8 cellular contexts compared by ENCODE assay signal in genomic region chr2:17752892-17753802, GRCh38. TPM values are rescaled to one million over a fixed set of nuclear protein-coding genes. Genes with fewer than 3 reads are reported as not detected.
DNase-seq lines count a peak whose midpoint lies in the region; ATAC-seq and TF ChIP-seq lines count a peak whose summit lies in the region.

No MANE protein-coding gene starts in this region.

- intact Hi-C loops in adrenal gland (cut with DNase I) = no loop called here
- intact Hi-C loops in right cardiac atrium (cut with DNase I) = loop anchor here in 2 of 4 donors (10.0 kb wide), 1 partner anchor 72 kb away; no protein-coding TSS in a partner anchor

- peak overlapping the region; percentile 95 for H3K9ac ChIP-seq in OCI-LY1 (ENCODE audit: low read length)

- peak overlapping the region; percentile 85 for H3K4me2 ChIP-seq in OCI-LY1 (ENCODE audit: low read length)

- peak; percentile 36 for ATAC-seq in HG03280 (IDR thresholded peaks at IDR 0.05; ENCODE audit: unreplicated experiment)
- peak; percentile 87 to 89 for ATAC-seq in right cardiac atrium

- H3K4me1 ChIP-seq in OCI-LY1 (ENCODE audit: insufficient read depth, low read length, severe bottlenecking) = peaks cover 54% of the 10 kb centered on the region
- peaks cover 8 to 19% of the 10 kb centered on the region in 2 donors for H3K4me1 ChIP-seq in adrenal gland (replicated peaks in 1 of 2)
- H3K4me1 ChIP-seq in right cardiac atrium (ENCODE audit: control insufficient read depth, insufficient read depth, low read length) = peaks cover 3% of the 10 kb centered on the region

- no peaks in the 10 kb centered on the region for H3K9me2 ChIP-seq in OCI-LY1 (ENCODE audit: low read depth, low read length)

- H3F3A ChIP-seq in OCI-LY1 (ENCODE audit: insufficient read depth, low read length) = no peaks in the 10 kb centered on the region

- TF ChIP-seq CTCF in OCI-LY1 (IDR thresholded peaks at IDR 0.05; ENCODE audit: low read length) (no peak), adrenal gland (IDR thresholded peaks at IDR 0.05) (no peak), retinal pigment epithelial cell (conservative IDR thresholded peaks at IDR 0.05; ENCODE audit: low read depth, low read length) (no peak)

- peaks cover 83% of the 10 kb centered on the region for H3K79me2 ChIP-seq in OCI-LY1 (ENCODE audit: insufficient read depth, low read length)

- H3K27me3 ChIP-seq in OCI-LY1 (ENCODE audit: insufficient read depth, low read length) (no peaks in the 10 kb centered on the region), adrenal gland (no peaks in the 10 kb centered on the region), right cardiac atrium (ENCODE audit: control insufficient read depth, insufficient read depth) (no peaks in the 10 kb centered on the region)

- peaks cover 7% of the 10 kb centered on the region; the same call in 1 of the 2 replicates for H3K36me3 ChIP-seq in OCI-LY1 (ENCODE audit: insufficient read depth, low read length)
- no peaks in the 10 kb centered on the region for H3K36me3 ChIP-seq in adrenal gland (replicated peaks in 1 of 2)

- TF ChIP-seq POLR2A in adrenal gland (IDR thresholded peaks at IDR 0.05) = peak in 1 of 2 donors; percentile 37

- H3K9me3 ChIP-seq in OCI-LY1 (ENCODE audit: low read length) (no peaks in the 10 kb centered on the region), adrenal gland (replicated peaks in 1 of 3) (no peaks in the 10 kb centered on the region), right cardiac atrium (ENCODE audit: control insufficient read depth, low read length) (no peaks in the 10 kb centered on the region)

- H2AFZ ChIP-seq in OCI-LY1 (ENCODE audit: low read length) = no peak overlapping the region

- H3K4me3 ChIP-seq in OCI-LY1 (ENCODE audit: low read depth, low read length, poor library complexity, severe bottlenecking) (peak overlapping the region; percentile 98), adrenal gland (peak overlapping the region; percentile 60 to 85 (median 78)), right cardiac atrium (ENCODE audit: low read length) (peak overlapping the region; percentile 51), retinal pigment epithelial cell (ENCODE audit: low read length) (peak overlapping the region; percentile 77)

- no peaks in the 10 kb centered on the region; the same call in 1 of the 2 replicates for H4K20me1 ChIP-seq in OCI-LY1 (ENCODE audit: insufficient read depth, low read length)

- WGBS in adrenal gland, 4 donors = 1 to 5% (median 2%) methylated on average over 8 to 70 of the region's 70 CpGs
- under 1% methylated on average over 70 of the region's 70 CpGs for WGBS in right cardiac atrium

- H3K27ac ChIP-seq in OCI-LY1 (ENCODE audit: low read depth, low read length, poor library complexity, severe bottlenecking) (peak overlapping the region; percentile 83), adrenal gland (peak overlapping the region; percentile 82 to 99 (median 97)), right cardiac atrium (ENCODE audit: low read length) (peak overlapping the region; percentile 99)

- DNase-seq in DMS53 treated with DMSO at 0.1 percent for 48 hours (lab: John Stamatoyannopoulos, UW; ENCODE audit: unreplicated experiment) (peak; percentile 34), GM19238 (ENCODE audit: insufficient read length, low spot score) (peak; percentile 20), adrenal gland (peak; percentile 19 to 58 (median 47)), right cardiac atrium (no peak), retinal pigment epithelial cell (ENCODE audit: low read depth) (no peak), KG1 (lab: John Stamatoyannopoulos, UW) (no peak)

RNA-seq across cellular contexts. Expression of gene SMC6, which starts 0.5 kb away (rescaled TPM):
- 1 to 10 TPM; 4.2 to 9.4 (median 7.3) TPM for total RNA-seq in adrenal gland
- polyA plus RNA-seq in adrenal gland = 1 to 10 TPM; 4.8 to 10.0 (median 6.8) TPM
- 10 to 100 TPM; 11.9 to 14.6 (median 13.1) TPM for total RNA-seq in right cardiac atrium
- polyA plus RNA-seq in right cardiac atrium = 10.0 TPM

RNA-seq across cellular contexts. Expression of gene GEN1, which starts 0.8 kb away (rescaled TPM):
- total RNA-seq in adrenal gland (10 to 100 TPM in 2 of 8 donors, 1 to 10 TPM in 6; 1.5 to 20.1 (median 4.2) TPM), right cardiac atrium (1 to 10 TPM; 3.5 to 5.5 (median 4.3) TPM)
- polyA plus RNA-seq in adrenal gland (1 to 10 TPM; 2.9 to 5.4 (median 5.3) TPM), right cardiac atrium (1.5 TPM)

Comparison
In these comparisons a context has a peak if more than half of its experiments do, and no peak if none do; other contexts are left out.
1. DNase-seq: peak in DMS53 treated with DMSO at 0.1 percent for 48 hours (single experiment), GM19238 (single experiment) and adrenal gland (7 of 7); none in right cardiac atrium (0 of 3), retinal pigment epithelial cell (single experiment) and KG1 (single experiment).
2. Peak in every context shown above with its lines, with median percentiles within 50 percentile points of each other: H3K27ac ChIP-seq and H3K4me3 ChIP-seq.